19 cellular contexts compared by ENCODE assay signal in the genomic region with DNA sequence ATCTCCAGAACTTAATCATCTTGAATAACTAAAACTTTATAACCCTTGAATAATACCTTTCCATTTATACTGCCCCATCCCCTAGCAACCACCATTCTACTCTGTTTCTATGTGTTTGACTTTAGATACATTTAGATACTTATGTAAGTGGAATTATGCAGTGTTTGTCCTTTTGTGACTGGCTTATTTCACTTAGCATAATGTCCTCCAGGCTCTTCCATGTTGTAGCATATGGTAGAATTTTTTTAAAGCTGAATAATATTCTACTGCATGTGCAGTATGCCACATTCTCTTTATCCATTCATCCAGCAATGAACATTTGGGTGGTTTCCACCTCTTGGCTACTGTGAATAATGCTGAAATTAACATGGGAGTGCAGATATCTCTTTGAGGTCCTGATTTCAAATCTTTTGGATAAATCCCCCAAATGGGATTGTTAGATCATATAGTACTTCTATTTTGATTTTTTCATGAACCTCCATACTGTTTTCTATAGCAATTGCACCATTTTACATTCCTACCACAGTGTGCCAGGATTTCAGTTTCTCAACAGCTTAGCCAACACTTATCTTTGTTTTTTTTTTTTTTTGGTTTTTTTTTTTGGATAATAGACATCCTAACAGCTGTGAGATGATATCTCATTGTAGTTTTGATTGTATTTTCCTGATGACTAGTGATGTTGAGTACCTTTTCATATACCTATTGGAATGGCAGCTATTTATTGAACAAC.
"Had no signal": no experiment of that assay in that cellular context is flagged by ENCODE, and none has a peak within 500 bp of the region (broad histone marks: within the 10 kb centered on the region; RNA-seq: fewer than 3 reads in every experiment).

No MANE protein-coding gene starts in this region.

- H3K9me3 ChIP-seq: neutrophil, psoas muscle, testis, transverse colon had no signal

- H3K36me3 Mint-ChIP-seq: naive thymus-derived CD4-positive, alpha-beta T cell had no signal

- H3K4me3 Mint-ChIP-seq: dendritic cell treated with granulocyte-macrophage colony-stimulating factor and Interleukin-4, amounts not matched to agents 40 ng/mL and 50 ng/mL, for 4 days; effector memory CD8-positive, alpha-beta T cell; naive thymus-derived CD4-positive, alpha-beta T cell; stimulated activated memory B cell treated with anti-CD40 and anti-IgM and Interleukin-4, amounts not matched to agents 10 μg/mL and 1 μg/mL and 100 μg/mL, for 72 hours; stimulated activated naive CD8-positive, alpha-beta T cell treated with anti-CD3 and anti-CD28 coated beads, Interleukin-15, Interleukin-2, amounts not matched to agents 100 ng/mL and 50 ng/mL, for 24 hours had no signal

- H3K27me3 ChIP-seq: esophagus muscularis mucosa, hepatocyte, spleen, testis, transverse colon had no signal

- H3K4me1 ChIP-seq: psoas muscle, testis had no signal

- H3K27ac Mint-ChIP-seq: dendritic cell treated with granulocyte-macrophage colony-stimulating factor and Interleukin-4, amounts not matched to agents 40 ng/mL and 50 ng/mL, for 4 days; effector memory CD8-positive, alpha-beta T cell; naive thymus-derived CD4-positive, alpha-beta T cell; stimulated activated memory B cell treated with anti-CD40 and anti-IgM and Interleukin-4, amounts not matched to agents 10 μg/mL and 1 μg/mL and 100 μg/mL, for 72 hours; stimulated activated naive CD8-positive, alpha-beta T cell treated with anti-CD3 and anti-CD28 coated beads, Interleukin-15, Interleukin-2, amounts not matched to agents 100 ng/mL and 50 ng/mL, for 24 hours had no signal

- H3K9me3 Mint-ChIP-seq: effector memory CD8-positive, alpha-beta T cell; stimulated activated naive CD8-positive, alpha-beta T cell treated with anti-CD3 and anti-CD28 coated beads, Interleukin-15, Interleukin-2, amounts not matched to agents 100 ng/mL and 50 ng/mL, for 24 hours had no signal

- ATAC-seq: effector memory CD8-positive, alpha-beta T cell; naive thymus-derived CD4-positive, alpha-beta T cell; psoas muscle; sciatic nerve; stimulated activated memory B cell treated with anti-CD40 and anti-IgM and Interleukin-4, amounts not matched to agents 10 μg/mL and 1 μg/mL and 100 μg/mL, for 72 hours had no signal

- H3K27me3 Mint-ChIP-seq: dendritic cell treated with granulocyte-macrophage colony-stimulating factor and Interleukin-4, amounts not matched to agents 40 ng/mL and 50 ng/mL, for 4 days had no signal

- H3K4me3 ChIP-seq: esophagus muscularis mucosa, hepatocyte, psoas muscle, spleen, testis, transverse colon had no signal

- H3K36me3 ChIP-seq: esophagus muscularis mucosa, neutrophil, spleen, transverse colon had no signal

- DNase-seq: effector memory CD8-positive, alpha-beta T cell; foreskin melanocyte; head of caudate nucleus; mammary epithelial cell; naive thymus-derived CD4-positive, alpha-beta T cell; psoas muscle; spleen; stimulated activated CD4-positive, alpha-beta T cell treated with anti-CD3 and anti-CD28 coated beads, Interleukin-15, amount 100 ng/mL, for 24 hours; stimulated activated CD4-positive, alpha-beta T cell treated with anti-CD3 and anti-CD28 coated beads, Interleukin-1b, Interleukin-23, amount 100 ng/mL, for 48 hours; stimulated activated CD4-positive, alpha-beta T cell treated with anti-CD3 and anti-CD28 coated beads, Interleukin-4, amount 100 ng/mL, for 24 hours; testis; transverse colon had no signal
